Comparison of ENCODE assay signal across 1 cellular context in the genomic region with DNA sequence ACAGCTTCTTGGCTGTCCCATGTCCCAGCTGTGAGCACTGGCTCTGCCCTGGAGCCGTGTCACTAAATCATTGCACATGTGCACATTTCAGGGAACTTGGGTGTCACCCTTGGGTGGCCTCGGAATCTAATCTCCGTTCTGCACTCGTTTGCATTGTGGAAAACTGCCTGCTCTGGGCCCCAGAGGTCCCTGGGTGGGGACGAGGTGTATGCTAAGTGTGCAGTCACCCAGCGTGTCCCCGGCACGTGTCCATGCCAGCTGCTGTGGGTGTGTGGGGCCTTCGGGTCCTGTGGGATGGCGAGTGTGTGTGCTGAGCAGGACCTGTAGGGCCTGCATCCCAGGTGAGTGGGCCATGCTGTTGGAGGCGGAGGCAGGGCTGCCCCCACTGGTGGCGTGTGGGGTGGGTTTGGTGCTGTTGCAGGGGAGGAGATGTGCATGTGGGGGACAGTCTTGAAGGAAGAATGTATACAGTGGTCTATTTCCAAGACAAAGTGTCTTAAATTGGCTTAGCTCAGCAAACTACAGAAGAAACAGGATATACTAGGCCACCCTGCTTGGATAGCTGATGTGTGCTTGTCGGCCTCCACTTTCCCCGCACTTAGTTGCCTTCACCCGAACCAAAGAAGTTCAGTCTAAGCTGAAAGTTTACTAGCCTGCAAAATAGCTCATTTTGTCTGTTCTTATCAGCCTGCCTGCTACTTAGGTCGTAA.
TF ChIP-seq lines count a peak whose summit lies in the region.

No MANE protein-coding gene starts in this region.

TF ChIP-seq in IMR-90, 13 proteins besides CTCF, POLR2A, EP300 and RAD21:
- TF ChIP-seq RFX5 (IDR thresholded peaks at IDR 0.05; ENCODE audit: low read depth, low read length) (no peak), SMC3 (IDR thresholded peaks at IDR 0.05; ENCODE audit: low read depth, low read length) (no peak), CEBPB (IDR thresholded peaks at IDR 0.05; ENCODE audit: low read depth, low read length) (no peak), NFE2L2 (IDR thresholded peaks at IDR 0.05; ENCODE audit: low read depth, low read length) (no peak), BHLHE40 (IDR thresholded peaks at IDR 0.05; ENCODE audit: low read depth, low read length) (no peak)
- TF ChIP-seq, protein P1, sequence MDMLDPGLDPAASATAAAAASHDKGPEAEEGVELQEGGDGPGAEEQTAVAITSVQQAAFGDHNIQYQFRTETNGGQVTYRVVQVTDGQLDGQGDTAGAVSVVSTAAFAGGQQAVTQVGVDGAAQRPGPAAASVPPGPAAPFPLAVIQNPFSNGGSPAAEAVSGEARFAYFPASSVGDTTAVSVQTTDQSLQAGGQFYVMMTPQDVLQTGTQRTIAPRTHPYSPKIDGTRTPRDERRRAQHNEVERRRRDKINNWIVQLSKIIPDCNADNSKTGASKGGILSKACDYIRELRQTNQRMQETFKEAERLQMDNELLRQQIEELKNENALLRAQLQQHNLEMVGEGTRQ (IDR thresholded peaks at IDR 0.05; ENCODE audit: low read depth, low read length) = no peak
